In genomic region chr5:101036778-101037177, GRCh38 we compare ENCODE assay signal across 1 cellular context.
TF ChIP-seq lines count a peak whose summit lies in the region.

No MANE protein-coding gene starts in this region.

TF ChIP-seq in H1, 55 proteins besides CTCF, POLR2A, EP300 and RAD21 (continued from another document):
- TF ChIP-seq CHD1 (IDR thresholded peaks at IDR 0.05; ENCODE audit: low read depth, low read length) (no peak), YY1 (IDR thresholded peaks at IDR 0.05; ENCODE audit: low read depth, low read length) (no peak), BACH1 (IDR thresholded peaks at IDR 0.05; ENCODE audit: low read length) (no peak)
